ENCODE assay signal across 20 cellular contexts in genomic region chr7:18407385-18407784, GRCh38.
DNase-seq lines count a peak whose midpoint lies in the region; ATAC-seq, FAIRE-seq and TF ChIP-seq lines count a peak whose summit lies in the region.
"Had no signal": no experiment of that assay in that cellular context is flagged by ENCODE, and none has a peak within 500 bp of the region (broad histone marks: within the 10 kb centered on the region; RNA-seq: fewer than 3 reads in every experiment).

No MANE protein-coding gene starts in this region.

- H4K20me1 ChIP-seq in IMR-90 (ENCODE audit: insufficient read depth, low read length) = no peaks in the 10 kb centered on the region

- H3K18ac ChIP-seq in IMR-90 (ENCODE audit: low read depth, low read length) = peak overlapping the region; percentile 35; the same call in 1 of the 2 replicates

- H3K79me1 ChIP-seq in IMR-90 (ENCODE audit: low read depth in 1 of 2, low read length in 2 of 2) = no peaks in the 10 kb centered on the region

- H3K23ac ChIP-seq in IMR-90 (ENCODE audit: low read depth, low read length) = no peak overlapping the region

- no peak overlapping the region for H3K14ac ChIP-seq in IMR-90 (replicated peaks; ENCODE audit: low read depth, low read length)

- H3K4me3 ChIP-seq in IMR-90 (ENCODE audit: insufficient read depth, low read depth, low read length) = no peak overlapping the region
- H3K4me3 ChIP-seq: K562, Peyer's patch, SJCRH30 had no signal

- dilution Hi-C loops in IMR-90 (cut with HindIII; ENCODE audit: low sequenced_read_pairs, unreplicated experiment) = no loop called here

- H3K4me2 ChIP-seq in IMR-90 (ENCODE audit: low read depth, low read length) = no peak overlapping the region

- ATAC-seq in IMR-90 (ENCODE audit: low read depth) = no peak
- no peak for ATAC-seq in GM18502 (IDR thresholded peaks at IDR 0.05; ENCODE audit: poor library complexity, unreplicated experiment)
- no peak for ATAC-seq in HG02588 (IDR thresholded peaks at IDR 0.05; ENCODE audit: unreplicated experiment)
- ATAC-seq: K562 had no signal

- no peak overlapping the region for H3K4ac ChIP-seq in IMR-90 (ENCODE audit: low read depth, low read length)

- no peak overlapping the region for H4K91ac ChIP-seq in IMR-90 (ENCODE audit: insufficient read depth, low read depth, low read length)

- TF ChIP-seq POLR2A in H54 (IDR thresholded peaks at IDR 0.05; ENCODE audit: low read depth, low read length) = no peak
- TF ChIP-seq POLR2A in IMR-90 (IDR thresholded peaks at IDR 0.05; ENCODE audit: low read depth, low read length) = no peak

- peak overlapping the region; percentile 70 for H3K27ac Mint-ChIP-seq in endothelial cell (ENCODE audit: unreplicated experiment)
- H3K27ac Mint-ChIP-seq: CD4-positive, CD25-positive, alpha-beta regulatory T cell had no signal

- peak overlapping the region; percentile 69; the same call in 1 of the 2 replicates for H2BK20ac ChIP-seq in IMR-90 (ENCODE audit: low read depth, low read length)

- no peak overlapping the region for H2AK9ac ChIP-seq in IMR-90 (replicated peaks; ENCODE audit: low read depth, low read length, poor library complexity)

- no peaks in the 10 kb centered on the region for H3K9me3 ChIP-seq in IMR-90 (ENCODE audit: control insufficient read depth, insufficient read depth, low read length)
- H3K9me3 ChIP-seq: Peyer's patch, SJCRH30 had no signal

- no peak for DNase-seq in H54 (ENCODE audit: insufficient read length, low spot score)
- no peak for DNase-seq in IMR-90
- no peak for DNase-seq in endothelial cell (ENCODE audit: low spot score)
- peak; percentile 6 to 31 for DNase-seq in lung microvascular endothelial cell (ENCODE audit: low read depth in 2 of 2)
- DNase-seq in stimulated activated CD4-positive, alpha-beta T cell treated with anti-CD3 and anti-CD28 coated beads, Interleukin-4, amount 100 ng/mL, for 4 hours = no peak
- DNase-seq: CD4-positive, CD25-positive, alpha-beta regulatory T cell; DMS79; GOT3; NCI-H1092 treated with DMSO at 0.1 percent for 48 hours; NCI-H1436 treated with DMSO at 0.1 percent for 48 hours; NCI-H1930; NCI-H2171; NCI-H345; NCI-H524; NCI-H82; Peyer's patch; SJCRH30 had no signal

- H3K9ac ChIP-seq in IMR-90 (ENCODE audit: low read depth, low read length) = no peak overlapping the region

- H3K27me3 ChIP-seq in IMR-90 (ENCODE audit: control insufficient read depth, insufficient read depth, low read length) = no peaks in the 10 kb centered on the region
- H3K27me3 ChIP-seq: Peyer's patch, SJCRH30 had no signal

- H3K9me1 ChIP-seq in IMR-90 (ENCODE audit: insufficient read depth, low read length) = 0 out of 2 replicates have a peak, but pooled peaks cover 1% of the 10 kb centered on the region

- no peaks in the 10 kb centered on the region for H3K36me3 ChIP-seq in IMR-90 (ENCODE audit: control insufficient read depth, insufficient read depth, low read length)
- H3K36me3 ChIP-seq: Peyer's patch, SJCRH30 had no signal

- H2BK15ac ChIP-seq in IMR-90 (ENCODE audit: low read depth, low read length) = no peak overlapping the region

- H3K36me3 Mint-ChIP-seq in endothelial cell (ENCODE audit: low read depth, unreplicated experiment) = no peaks in the 10 kb centered on the region
- H3K36me3 Mint-ChIP-seq: CD4-positive, CD25-positive, alpha-beta regulatory T cell had no signal

- H3K4me3 Mint-ChIP-seq in endothelial cell (ENCODE audit: unreplicated experiment) = no peak overlapping the region
- H3K4me3 Mint-ChIP-seq: CD4-positive, CD25-positive, alpha-beta regulatory T cell had no signal

- H2AK5ac ChIP-seq in IMR-90 (ENCODE audit: low read depth, low read length) = 0 out of 2 replicates have a peak overlapping the region, but pooled peaks have one; percentile 49

- BruUV-seq in IMR-90 (replicated peaks; lab: Mats Ljungman, UMichigan) = no TSS peak

- no peak overlapping the region for H3K56ac ChIP-seq in IMR-90 (ENCODE audit: extremely low read depth, insufficient read depth, low read length)

- FAIRE-seq in H54 (lab: Jason Lieb, UNC) = peak; percentile 89
- FAIRE-seq: K562 had no signal

- CTCF ChIA-PET in IMR-90 (lab: Yijun Ruan, JAX) = no interaction called here

- no peak overlapping the region for H4K8ac ChIP-seq in IMR-90 (ENCODE audit: low read depth in 2 of 2, low read length in 2 of 2)

- no peak for TF ChIP-seq RAD21 in IMR-90 (IDR thresholded peaks at IDR 0.05; ENCODE audit: low read length)

- peaks cover 17% of the 10 kb centered on the region for H3K4me1 Mint-ChIP-seq in endothelial cell (ENCODE audit: unreplicated experiment)
- H3K4me1 Mint-ChIP-seq: CD4-positive, CD25-positive, alpha-beta regulatory T cell had no signal

- no peaks in the 10 kb centered on the region for H3K27me3 Mint-ChIP-seq in endothelial cell (ENCODE audit: unreplicated experiment)
- H3K27me3 Mint-ChIP-seq: CD4-positive, CD25-positive, alpha-beta regulatory T cell had no signal

- no peaks in the 10 kb centered on the region for H3K9me3 Mint-ChIP-seq in endothelial cell (ENCODE audit: unreplicated experiment)

- TF ChIP-seq CTCF in IMR-90 (conservative IDR thresholded peaks at IDR 0.05; ENCODE audit: low read depth, low read length) = no peak
- no peak for TF ChIP-seq CTCF in endothelial cell (IDR thresholded peaks at IDR 0.05; ENCODE audit: unreplicated experiment)

- WGBS in IMR-90 (ENCODE audit: extremely low coverage in 2 of 2, insufficient read length in 1 of 2), 2 experiments = no CpG with 5 or more reads among the region's 4 CpGs

- intact Hi-C loops in IMR-90 (cut with micrococcal nuclease) = loop anchor here (10.0 kb wide), 1 partner anchor 1033 kb away; no protein-coding TSS in a partner anchor

- H2BK5ac ChIP-seq in IMR-90 (ENCODE audit: low read depth, low read length, poor library complexity, severe bottlenecking) = no peak overlapping the region

- POLR2A ChIA-PET in IMR-90 (lab: Charles Lee; ENCODE audit: unreplicated experiment) = no interaction called here

- in situ Hi-C loops in IMR-90 (cut with MboI; ENCODE audit: low sequenced_read_pairs) = no loop called here

- H2BK120ac ChIP-seq in IMR-90 (ENCODE audit: low read depth, low read length) = peak overlapping the region; percentile 42; the same call in 1 of the 2 replicates

- H3K4me1 ChIP-seq in IMR-90 (ENCODE audit: control insufficient read depth, insufficient read depth, low read length) = peaks cover 2% of the 10 kb centered on the region
- H3K4me1 ChIP-seq: Peyer's patch, SJCRH30 had no signal

- no peak overlapping the region for H2AFZ ChIP-seq in IMR-90 (replicated peaks; ENCODE audit: low read length, poor library complexity)

- no peak overlapping the region for H4K5ac ChIP-seq in IMR-90 (ENCODE audit: low read depth, low read length)

- no peak overlapping the region for H3K27ac ChIP-seq in IMR-90 (ENCODE audit: insufficient read depth, low read length)
- H3K27ac ChIP-seq: Peyer's patch, SJCRH30 had no signal

TF ChIP-seq in IMR-90, 13 proteins besides CTCF, POLR2A, EP300 and RAD21:
- TF ChIP-seq MAFK (IDR thresholded peaks at IDR 0.05; ENCODE audit: low read depth, low read length) (no peak), MXI1 (IDR thresholded peaks at IDR 0.05; ENCODE audit: borderline replicate concordance, low read depth, low read length) (no peak)

Comparison
In these comparisons a context has a peak if more than half of its experiments do, and no peak if none do; other contexts are left out.
1. DNase-seq: peak in lung microvascular endothelial cell (2 of 2); none in H54 (single experiment), IMR-90 (single experiment), endothelial cell (single experiment) and stimulated activated CD4-positive, alpha-beta T cell treated with anti-CD3 and anti-CD28 coated beads, Interleukin-4, amount 100 ng/mL, for 4 hours (0 of 2).